Comparison of ENCODE assay signal across 18 cellular contexts in genomic region chr20:63432577-63433061, GRCh38. TPM values are rescaled to one million over a fixed set of nuclear protein-coding genes. Genes with fewer than 3 reads are reported as not detected.
"Had no signal": no experiment of that assay in that cellular context is flagged by ENCODE, and none has a peak within 500 bp of the region (broad histone marks: within the 10 kb centered on the region; RNA-seq: fewer than 3 reads in every experiment).

No MANE protein-coding gene starts in this region.

- H3K9me3 ChIP-seq: esophagus muscularis mucosa, neutrophil, stomach, thoracic aorta had no signal

- DNase-seq: activated CD4-positive, alpha-beta memory T cell treated with anti-CD3 and anti-CD28 coated beads for 36 hours; activated gamma-delta T cell; activated naive CD8-positive, alpha-beta T cell treated with anti-CD3 and anti-CD28 coated beads, Interleukin-2, amount 10 ng/mL, durations not matched to agents 7 days and 5 days; activated T-cell treated with anti-CD3 and anti-CD28 coated beads, Interleukin-2, amount 50 U/mL, for 48 hours; aorta; glutamatergic neuron; naive thymus-derived CD4-positive, alpha-beta T cell; posterior cingulate gyrus; small intestine; stomach had no signal

- H3K27ac ChIP-seq: breast epithelium, esophagus muscularis mucosa, neutrophil, stomach, thoracic aorta had no signal

- H3K4me3 ChIP-seq: breast epithelium, esophagus muscularis mucosa, stomach, thoracic aorta had no signal

- ATAC-seq: naive thymus-derived CD4-positive, alpha-beta T cell had no signal

- H3K4me1 ChIP-seq: breast epithelium, esophagus muscularis mucosa, stomach had no signal

- H3K36me3 ChIP-seq: breast epithelium, esophagus muscularis mucosa, neutrophil, stomach, thoracic aorta had no signal

RNA-seq across cellular contexts. Expression of gene KCNQ2, which starts 39.8 kb away (rescaled TPM):
- total RNA-seq: activated CD4-positive, alpha-beta memory T cell treated with anti-CD3 and anti-CD28 coated beads for 36 hours; aorta; breast epithelium; dermis microvascular lymphatic vessel endothelial cell; fibroblast of villous mesenchyme; lung microvascular endothelial cell; thoracic aorta; ureter had no signal
- polyA plus RNA-seq: aorta; naive thymus-derived CD4-positive, alpha-beta T cell had no signal
